In the genomic region with DNA sequence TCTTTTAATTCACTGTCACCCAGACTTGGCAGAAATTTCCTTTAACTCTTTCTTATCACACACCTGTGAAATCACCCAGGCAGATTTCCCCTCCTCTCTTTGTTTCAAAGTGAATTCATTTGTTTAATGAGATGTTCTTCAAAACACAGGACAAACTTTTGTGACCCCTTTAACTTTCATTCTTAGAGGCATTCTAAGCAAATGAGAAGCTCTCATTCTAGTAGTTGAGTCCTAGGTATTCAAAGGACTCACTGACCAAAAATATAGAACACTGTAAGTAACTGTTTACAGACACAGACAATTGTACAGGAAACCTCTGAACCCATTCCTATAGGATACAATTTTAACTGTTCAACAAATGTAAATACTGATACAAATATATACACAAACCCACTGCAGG, we compare ENCODE assay signal across 18 cellular contexts. TPM values are rescaled to one million over a fixed set of nuclear protein-coding genes. Genes with fewer than 3 reads are reported as not detected.
A peak's percentile ranks its signal among the peaks of the same experiment; 100 is the strongest.
DNase-seq lines count a peak whose midpoint lies in the region; ATAC-seq and TF ChIP-seq lines count a peak whose summit lies in the region.
"Had no signal": no experiment of that assay in that cellular context is flagged by ENCODE, and none has a peak within 500 bp of the region (broad histone marks: within the 10 kb centered on the region; RNA-seq: fewer than 3 reads in every experiment).

No MANE protein-coding gene starts in this region.

- no peaks in the 10 kb centered on the region for H3K27me3 Mint-ChIP-seq in activated CD8-positive, alpha-beta memory T cell treated with anti-CD3 and anti-CD28 coated beads, Interleukin-2, amount 10 ng/mL, durations not matched to agents 7 days and 5 days
- no peaks in the 10 kb centered on the region for H3K27me3 Mint-ChIP-seq in activated T-helper 1 cell treated with anti-CD3 and anti-CD28 coated beads, Interleukin-12 subunit alpha, Interleukin-12 subunit beta, Interleukin-2, Interleukin-4 antibody, amounts not matched to agents 30 ng/mL and 10 ng/mL and 1 ng/mL, durations not matched to agents 14 hours and 24 hours and 36 hours (ENCODE audit: insufficient read depth)
- H3K27me3 Mint-ChIP-seq in naive thymus-derived CD4-positive, alpha-beta T cell, result no peaks in the 10 kb centered on the region

- no peak overlapping the region for H3K4me3 Mint-ChIP-seq in activated CD8-positive, alpha-beta memory T cell treated with anti-CD3 and anti-CD28 coated beads, Interleukin-2, amount 10 ng/mL, durations not matched to agents 7 days and 5 days
- no peak overlapping the region for H3K4me3 Mint-ChIP-seq in activated T-helper 1 cell treated with anti-CD3 and anti-CD28 coated beads, Interleukin-12 subunit alpha, Interleukin-12 subunit beta, Interleukin-2, Interleukin-4 antibody, amounts not matched to agents 30 ng/mL and 10 ng/mL and 1 ng/mL, durations not matched to agents 14 hours and 24 hours and 36 hours
- peak overlapping the region; percentile 1 to 63 (median 48) for H3K4me3 Mint-ChIP-seq in naive thymus-derived CD4-positive, alpha-beta T cell

- DNase-seq in activated CD8-positive, alpha-beta memory T cell treated with anti-CD3 and anti-CD28 coated beads, Interleukin-2, amount 10 ng/mL, durations not matched to agents 7 days and 5 days, result no peak
- no peak for DNase-seq in activated CD8-positive, alpha-beta memory T cell treated with anti-CD3 and anti-CD28 coated beads, Interleukin-2, amount 50 U/mL, for 48 hours
- DNase-seq in activated T-helper 1 cell treated with anti-CD3 and anti-CD28 coated beads, Interleukin-12 subunit alpha, Interleukin-12 subunit beta, Interleukin-2, Interleukin-4 antibody, amounts not matched to agents 30 ng/mL and 10 ng/mL and 1 ng/mL, durations not matched to agents 14 hours and 24 hours and 36 hours (ENCODE audit: low spot score), result no peak
- DNase-seq in naive thymus-derived CD4-positive, alpha-beta T cell, result no peak
- DNase-seq in upper lobe of left lung, result no peak
- DNase-seq in H7, result no peak
- DNase-seq in effector CD4-positive, alpha-beta T cell, result no peak
- DNase-seq: activated CD4-positive, alpha-beta T cell treated with anti-CD3 and anti-CD28 coated beads for 48 hours; activated effector memory CD4-positive, alpha-beta T cell treated with Interleukin-2 at 50 U/mL for 16 hours; hippocampal formation; NCI-H2081 treated with DMSO at 0.1 percent for 48 hours; NCI-H526 treated with DMSO at 0.1 percent for 48 hours; SJCRH30; stomach had no signal

- peaks cover 0 to 3% (median 0%) of the 10 kb centered on the region in 3 experiments for H3K36me3 ChIP-seq in naive thymus-derived CD4-positive, alpha-beta T cell (ENCODE audit: control insufficient read depth in 2 of 3, insufficient read depth in 3 of 3, low read length in 3 of 3)
- H3K36me3 ChIP-seq in upper lobe of left lung, result no peaks in the 10 kb centered on the region
- H3K36me3 ChIP-seq in H7 (replicated peaks; ENCODE audit: control insufficient read depth, insufficient read depth, low read length), result no peaks in the 10 kb centered on the region
- H3K36me3 ChIP-seq: neutrophil, SJCRH30, stomach had no signal

- no peak overlapping the region for H3K27ac ChIP-seq in naive thymus-derived CD4-positive, alpha-beta T cell (ENCODE audit: low read depth, low read length)
- H3K27ac ChIP-seq in upper lobe of left lung, result no peak overlapping the region
- H3K27ac ChIP-seq: C4-2B, neutrophil, SJCRH30, stomach had no signal

- intact Hi-C loops in activated T-helper 1 cell treated with anti-CD3 and anti-CD28 coated beads, Interleukin-12 subunit alpha, Interleukin-12 subunit beta, Interleukin-2, Interleukin-4 antibody, amounts not matched to agents 30 ng/mL and 10 ng/mL and 1 ng/mL, durations not matched to agents 14 hours and 24 hours and 36 hours (cut with micrococcal nuclease), result loop anchor here (1.0 kb wide), 2 partner anchors 8 to 9 kb away; no protein-coding TSS in a partner anchor
- intact Hi-C loops in naive thymus-derived CD4-positive, alpha-beta T cell (cut with micrococcal nuclease), result loop anchor here (1.0 to 2.0 kb wide), 4 partner anchors 8 to 15 kb away; no protein-coding TSS in a partner anchor

- TF ChIP-seq POLR2A in upper lobe of left lung (IDR thresholded peaks at IDR 0.05), result no peak

- peaks cover 0 to 8% (median 0%) of the 10 kb centered on the region in 3 experiments for H3K9me3 ChIP-seq in naive thymus-derived CD4-positive, alpha-beta T cell (ENCODE audit: control insufficient read depth in 2 of 3, low read length in 3 of 3)
- no peaks in the 10 kb centered on the region for H3K9me3 ChIP-seq in upper lobe of left lung
- H3K9me3 ChIP-seq: neutrophil had no signal

- no peaks in the 10 kb centered on the region for H3K27me3 ChIP-seq in naive thymus-derived CD4-positive, alpha-beta T cell (ENCODE audit: control insufficient read depth in 2 of 2, insufficient read depth in 2 of 2, low read length in 2 of 2)
- H3K27me3 ChIP-seq in upper lobe of left lung, result no peaks in the 10 kb centered on the region
- no peaks in the 10 kb centered on the region for H3K27me3 ChIP-seq in H7 (ENCODE audit: control insufficient read depth, insufficient read depth, low read length)
- H3K27me3 ChIP-seq: neutrophil, SJCRH30, stomach had no signal

- H3K4me1 Mint-ChIP-seq in activated CD8-positive, alpha-beta memory T cell treated with anti-CD3 and anti-CD28 coated beads, Interleukin-2, amount 10 ng/mL, durations not matched to agents 7 days and 5 days, result peaks cover 66% of the 10 kb centered on the region
- peaks cover 64% of the 10 kb centered on the region for H3K4me1 Mint-ChIP-seq in activated T-helper 1 cell treated with anti-CD3 and anti-CD28 coated beads, Interleukin-12 subunit alpha, Interleukin-12 subunit beta, Interleukin-2, Interleukin-4 antibody, amounts not matched to agents 30 ng/mL and 10 ng/mL and 1 ng/mL, durations not matched to agents 14 hours and 24 hours and 36 hours (ENCODE audit: low read depth)
- H3K4me1 Mint-ChIP-seq in naive thymus-derived CD4-positive, alpha-beta T cell, result peaks cover 38 to 78% (median 72%) of the 10 kb centered on the region in 7 donors

- peaks cover 36 to 52% of the 10 kb centered on the region in 2 donors for H3K4me1 ChIP-seq in naive thymus-derived CD4-positive, alpha-beta T cell (ENCODE audit: control insufficient read depth in 2 of 2, insufficient read depth in 2 of 2, low read length in 2 of 2)
- H3K4me1 ChIP-seq in upper lobe of left lung, result peaks cover 0 to 4% (median 0%) of the 10 kb centered on the region in 4 donors
- H3K4me1 ChIP-seq: SJCRH30, stomach had no signal

- POLR2A ChIA-PET in naive thymus-derived CD4-positive, alpha-beta T cell (lab: Charles Lee), result interaction anchor here (0.6 to 1.7 kb wide), 3 partner anchors 8 to 42 kb away, joined by 4 to 7 read pairs (median 5); no protein-coding TSS in a partner anchor

- no peak for TF ChIP-seq EP300 in upper lobe of left lung (IDR thresholded peaks at IDR 0.05)

- H3K9me3 Mint-ChIP-seq in activated CD8-positive, alpha-beta memory T cell treated with anti-CD3 and anti-CD28 coated beads, Interleukin-2, amount 10 ng/mL, durations not matched to agents 7 days and 5 days (ENCODE audit: low read depth), result peaks cover 8% of the 10 kb centered on the region
- H3K9me3 Mint-ChIP-seq in activated T-helper 1 cell treated with anti-CD3 and anti-CD28 coated beads, Interleukin-12 subunit alpha, Interleukin-12 subunit beta, Interleukin-2, Interleukin-4 antibody, amounts not matched to agents 30 ng/mL and 10 ng/mL and 1 ng/mL, durations not matched to agents 14 hours and 24 hours and 36 hours, result peaks cover 13% of the 10 kb centered on the region
- H3K9me3 Mint-ChIP-seq in naive thymus-derived CD4-positive, alpha-beta T cell, result peaks cover 0 to 29% (median 15%) of the 10 kb centered on the region in 11 donors

- peak overlapping the region; percentile 48 for H3K27ac Mint-ChIP-seq in activated CD8-positive, alpha-beta memory T cell treated with anti-CD3 and anti-CD28 coated beads, Interleukin-2, amount 10 ng/mL, durations not matched to agents 7 days and 5 days
- H3K27ac Mint-ChIP-seq in activated T-helper 1 cell treated with anti-CD3 and anti-CD28 coated beads, Interleukin-12 subunit alpha, Interleukin-12 subunit beta, Interleukin-2, Interleukin-4 antibody, amounts not matched to agents 30 ng/mL and 10 ng/mL and 1 ng/mL, durations not matched to agents 14 hours and 24 hours and 36 hours, result peak overlapping the region; percentile 7
- peak overlapping the region; percentile 2 to 92 (median 68) for H3K27ac Mint-ChIP-seq in naive thymus-derived CD4-positive, alpha-beta T cell

- peaks cover 57% of the 10 kb centered on the region for H3K36me3 Mint-ChIP-seq in activated CD8-positive, alpha-beta memory T cell treated with anti-CD3 and anti-CD28 coated beads, Interleukin-2, amount 10 ng/mL, durations not matched to agents 7 days and 5 days
- peaks cover 60% of the 10 kb centered on the region for H3K36me3 Mint-ChIP-seq in activated T-helper 1 cell treated with anti-CD3 and anti-CD28 coated beads, Interleukin-12 subunit alpha, Interleukin-12 subunit beta, Interleukin-2, Interleukin-4 antibody, amounts not matched to agents 30 ng/mL and 10 ng/mL and 1 ng/mL, durations not matched to agents 14 hours and 24 hours and 36 hours (ENCODE audit: low read depth)
- peaks cover 9 to 57% (median 45%) of the 10 kb centered on the region in 5 donors for H3K36me3 Mint-ChIP-seq in naive thymus-derived CD4-positive, alpha-beta T cell

- CTCF ChIA-PET in activated CD8-positive, alpha-beta memory T cell treated with anti-CD3 and anti-CD28 coated beads, Interleukin-2, amount 10 ng/mL, durations not matched to agents 7 days and 5 days (lab: Charles Lee), result interaction anchor here (1.6 kb wide), 1 partner anchor 15 kb away, joined by 3 read pairs; no protein-coding TSS in a partner anchor
- CTCF ChIA-PET in naive thymus-derived CD4-positive, alpha-beta T cell (lab: Charles Lee), result interaction anchor here (3.4 kb wide), 1 partner anchor 114 kb away, joined by 15 read pairs; no protein-coding TSS in a partner anchor

- no peak overlapping the region for H3K4me3 ChIP-seq in naive thymus-derived CD4-positive, alpha-beta T cell (ENCODE audit: low read length)
- no peak overlapping the region for H3K4me3 ChIP-seq in upper lobe of left lung
- no peak overlapping the region for H3K4me3 ChIP-seq in H7 (ENCODE audit: insufficient read depth, low read depth, low read length)
- H3K4me3 ChIP-seq: K562, SJCRH30, stomach had no signal

- TF ChIP-seq CTCF in upper lobe of left lung (IDR thresholded peaks at IDR 0.05), result no peak

- ATAC-seq in activated CD8-positive, alpha-beta memory T cell treated with anti-CD3 and anti-CD28 coated beads, Interleukin-2, amount 10 ng/mL, durations not matched to agents 7 days and 5 days, result no peak
- ATAC-seq in GM21786 (IDR thresholded peaks at IDR 0.05; ENCODE audit: unreplicated experiment), result peak; percentile 65
- ATAC-seq in naive thymus-derived CD4-positive, alpha-beta T cell, result no peak
- ATAC-seq in upper lobe of left lung (ENCODE audit: low FRiP score in 2 of 2), result no peak
- ATAC-seq: K562 had no signal

RNA-seq across cellular contexts. Expression of a gene that starts 16.9 kb away (rescaled TPM):
- 10 to 100 TPM; 43.5 to 44.3 TPM for total RNA-seq in activated CD8-positive, alpha-beta memory T cell treated with anti-CD3 and anti-CD28 coated beads, Interleukin-2, amount 10 ng/mL, durations not matched to agents 7 days and 5 days
- total RNA-seq in activated T-helper 1 cell treated with anti-CD3 and anti-CD28 coated beads, Interleukin-12 subunit alpha, Interleukin-12 subunit beta, Interleukin-2, Interleukin-4 antibody, amounts not matched to agents 30 ng/mL and 10 ng/mL and 1 ng/mL, durations not matched to agents 14 hours and 24 hours and 36 hours, result 64.3 and 66.1 TPM in 2 replicates
- 10 to 100 TPM; 27.1 to 50.5 (median 46.6) TPM for total RNA-seq in naive thymus-derived CD4-positive, alpha-beta T cell
- 10 to 100 TPM; 14.3 to 16.6 TPM for polyA plus RNA-seq in naive thymus-derived CD4-positive, alpha-beta T cell
- 10 to 100 TPM in 5 of 6 donors, 1 to 10 TPM in 1; 5.2 to 12.5 (median 11.6) TPM for total RNA-seq in upper lobe of left lung
- 1.2 and 1.3 TPM in 2 replicates for total RNA-seq in H7 (2014; rRNA removed; shearing (Covaris generic))

Comparison
In these comparisons a context has a peak if more than half of its experiments do, and no peak if none do; other contexts are left out.
1. H3K27ac Mint-ChIP-seq: peak in every context shown above with its lines; median percentile 68 in naive thymus-derived CD4-positive, alpha-beta T cell; 48 in activated CD8-positive, alpha-beta memory T cell treated with anti-CD3 and anti-CD28 coated beads, Interleukin-2, amount 10 ng/mL, durations not matched to agents 7 days and 5 days; 7 in activated T-helper 1 cell treated with anti-CD3 and anti-CD28 coated beads, Interleukin-12 subunit alpha, Interleukin-12 subunit beta, Interleukin-2, Interleukin-4 antibody, amounts not matched to agents 30 ng/mL and 10 ng/mL and 1 ng/mL, durations not matched to agents 14 hours and 24 hours and 36 hours.
2. H3K4me3 Mint-ChIP-seq: peak in naive thymus-derived CD4-positive, alpha-beta T cell (10 of 10); none in activated CD8-positive, alpha-beta memory T cell treated with anti-CD3 and anti-CD28 coated beads, Interleukin-2, amount 10 ng/mL, durations not matched to agents 7 days and 5 days (single experiment) and activated T-helper 1 cell treated with anti-CD3 and anti-CD28 coated beads, Interleukin-12 subunit alpha, Interleukin-12 subunit beta, Interleukin-2, Interleukin-4 antibody, amounts not matched to agents 30 ng/mL and 10 ng/mL and 1 ng/mL, durations not matched to agents 14 hours and 24 hours and 36 hours (single experiment).